2 cellular contexts compared by ENCODE assay signal in the genomic region with DNA sequence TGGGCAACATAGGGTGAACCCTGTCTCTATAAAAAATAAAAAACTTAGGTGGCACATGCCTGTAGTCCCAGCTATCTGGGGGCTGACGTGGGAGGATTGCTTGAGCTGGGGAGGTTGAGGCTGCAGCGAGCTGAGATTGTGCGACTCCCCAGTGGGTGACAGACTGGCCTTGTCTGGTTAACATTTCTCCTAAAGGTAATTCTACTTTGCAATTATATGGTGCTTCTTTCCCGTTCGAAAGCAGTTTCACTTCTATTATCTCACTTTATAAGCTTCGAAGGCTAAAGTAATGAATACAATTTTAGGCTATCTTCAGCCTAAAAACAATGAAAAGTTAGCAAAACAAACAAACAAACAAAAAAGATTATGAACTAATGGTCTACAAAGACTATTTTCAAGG.
TF ChIP-seq lines count a peak whose summit lies in the region.

No MANE protein-coding gene starts in this region.

TF ChIP-seq in GM23338, 12 proteins besides CTCF, POLR2A, EP300 and RAD21 (continues in another document):
- TF ChIP-seq ZNF462 (CRISPR knock-in tag; IDR thresholded peaks at IDR 0.05), result no peak
- no peak for TF ChIP-seq ZNF114 (CRISPR knock-in tag; IDR thresholded peaks at IDR 0.05)
- no peak for TF ChIP-seq STAT1 (IDR thresholded peaks at IDR 0.05; ENCODE audit: unreplicated experiment)
- no peak for TF ChIP-seq EZH2 (IDR thresholded peaks at IDR 0.05; ENCODE audit: low read depth, unreplicated experiment)
- TF ChIP-seq NANOG (IDR thresholded peaks at IDR 0.05; ENCODE audit: borderline replicate concordance), result no peak
- TF ChIP-seq ZNF331 (CRISPR knock-in tag; IDR thresholded peaks at IDR 0.05; ENCODE audit: low read depth), result no peak
- TF ChIP-seq ETS1 (IDR thresholded peaks at IDR 0.05), result no peak
- TF ChIP-seq CREB1 (CRISPR knock-in tag; IDR thresholded peaks at IDR 0.05; ENCODE audit: low read depth), result no peak
- no peak for TF ChIP-seq EZH2phosphoT487 (IDR thresholded peaks at IDR 0.05; ENCODE audit: unreplicated experiment)
- no peak for TF ChIP-seq POLR2AphosphoS5 (IDR thresholded peaks at IDR 0.05; ENCODE audit: low read depth)

TF ChIP-seq in liver, 16 proteins besides CTCF, POLR2A, EP300 and RAD21:
- TF ChIP-seq ZBTB33 (IDR thresholded peaks at IDR 0.05) (no peak), FOXA1 (IDR thresholded peaks at IDR 0.05) (no peak), ATF3 (IDR thresholded peaks at IDR 0.05) (no peak), HNF4G (IDR thresholded peaks at IDR 0.05) (no peak), EGR1 (IDR thresholded peaks at IDR 0.05; ENCODE audit: low read depth in 2 of 2) (no peak), FOXA2 (IDR thresholded peaks at IDR 0.05) (no peak), TAF1 (conservative IDR thresholded peaks at IDR 0.05) (no peak), RXRA (IDR thresholded peaks at IDR 0.05) (no peak), NR2F2 (IDR thresholded peaks at IDR 0.05) (no peak)
- TF ChIP-seq, protein P1, sequence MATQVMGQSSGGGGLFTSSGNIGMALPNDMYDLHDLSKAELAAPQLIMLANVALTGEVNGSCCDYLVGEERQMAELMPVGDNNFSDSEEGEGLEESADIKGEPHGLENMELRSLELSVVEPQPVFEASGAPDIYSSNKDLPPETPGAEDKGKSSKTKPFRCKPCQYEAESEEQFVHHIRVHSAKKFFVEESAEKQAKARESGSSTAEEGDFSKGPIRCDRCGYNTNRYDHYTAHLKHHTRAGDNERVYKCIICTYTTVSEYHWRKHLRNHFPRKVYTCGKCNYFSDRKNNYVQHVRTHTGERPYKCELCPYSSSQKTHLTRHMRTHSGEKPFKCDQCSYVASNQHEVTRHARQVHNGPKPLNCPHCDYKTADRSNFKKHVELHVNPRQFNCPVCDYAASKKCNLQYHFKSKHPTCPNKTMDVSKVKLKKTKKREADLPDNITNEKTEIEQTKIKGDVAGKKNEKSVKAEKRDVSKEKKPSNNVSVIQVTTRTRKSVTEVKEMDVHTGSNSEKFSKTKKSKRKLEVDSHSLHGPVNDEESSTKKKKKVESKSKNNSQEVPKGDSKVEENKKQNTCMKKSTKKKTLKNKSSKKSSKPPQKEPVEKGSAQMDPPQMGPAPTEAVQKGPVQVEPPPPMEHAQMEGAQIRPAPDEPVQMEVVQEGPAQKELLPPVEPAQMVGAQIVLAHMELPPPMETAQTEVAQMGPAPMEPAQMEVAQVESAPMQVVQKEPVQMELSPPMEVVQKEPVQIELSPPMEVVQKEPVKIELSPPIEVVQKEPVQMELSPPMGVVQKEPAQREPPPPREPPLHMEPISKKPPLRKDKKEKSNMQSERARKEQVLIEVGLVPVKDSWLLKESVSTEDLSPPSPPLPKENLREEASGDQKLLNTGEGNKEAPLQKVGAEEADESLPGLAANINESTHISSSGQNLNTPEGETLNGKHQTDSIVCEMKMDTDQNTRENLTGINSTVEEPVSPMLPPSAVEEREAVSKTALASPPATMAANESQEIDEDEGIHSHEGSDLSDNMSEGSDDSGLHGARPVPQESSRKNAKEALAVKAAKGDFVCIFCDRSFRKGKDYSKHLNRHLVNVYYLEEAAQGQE (IDR thresholded peaks at IDR 0.05), result no peak
